ENCODE assay signal across 21 cellular contexts in the genomic region with DNA sequence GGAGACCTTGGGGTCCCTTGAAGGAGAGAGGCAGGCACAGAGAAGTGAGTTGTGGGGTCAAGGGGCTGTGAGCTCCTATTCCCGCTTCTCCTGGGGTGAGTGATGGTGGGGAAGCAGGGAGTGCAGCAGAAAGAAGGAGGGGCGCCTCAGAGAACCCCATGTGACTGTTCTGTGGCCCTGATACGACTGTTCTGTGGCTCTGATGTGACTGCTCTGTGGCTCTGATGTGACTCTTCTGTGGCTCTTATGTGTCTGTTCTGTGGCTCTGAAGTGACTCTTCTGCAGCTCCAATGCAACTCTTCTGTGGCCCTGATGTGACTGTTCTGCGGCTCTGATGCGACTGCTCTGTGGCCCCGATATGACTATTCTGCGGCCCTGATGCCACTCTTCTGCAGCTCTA. TPM values are rescaled to one million over a fixed set of nuclear protein-coding genes. Genes with fewer than 3 reads are reported as not detected.
DNase-seq lines count a peak whose midpoint lies in the region; ATAC-seq, FAIRE-seq and TF ChIP-seq lines count a peak whose summit lies in the region.
"Had no signal": no experiment of that assay in that cellular context is flagged by ENCODE, and none has a peak within 500 bp of the region (broad histone marks: within the 10 kb centered on the region; RNA-seq: fewer than 3 reads in every experiment).

No MANE protein-coding gene starts in this region.

- H3K79me2 ChIP-seq in mammary epithelial cell (ENCODE audit: insufficient read depth, low read length), result no peaks in the 10 kb centered on the region

- no peak for TF ChIP-seq POLR2A in Peyer's patch (IDR thresholded peaks at IDR 0.05)

- H3K9me3 ChIP-seq in Peyer's patch (no peaks in the 10 kb centered on the region), mammary epithelial cell (replicated peaks; ENCODE audit: insufficient read depth, low read length) (no peaks in the 10 kb centered on the region), thymus (ENCODE audit: control insufficient read depth) (no peaks in the 10 kb centered on the region), small intestine (ENCODE audit: control insufficient read depth, low read depth) (no peaks in the 10 kb centered on the region)
- H3K9me3 ChIP-seq: MG63, vagina had no signal

- H3K36me3 Mint-ChIP-seq in naive thymus-derived CD8-positive, alpha-beta T cell, result no peaks in the 10 kb centered on the region
- H3K36me3 Mint-ChIP-seq: CD8-positive, alpha-beta T cell had no signal

- H3K4me3 ChIP-seq in Peyer's patch (no peak overlapping the region), mammary epithelial cell (replicated peaks in 1 of 3; ENCODE audit: insufficient read depth in 1 of 3, low read depth in 2 of 3, low read length in 3 of 3) (no peak overlapping the region), thymus (ENCODE audit: low read length) (no peak overlapping the region), small intestine (ENCODE audit: low read depth in 1 of 2, low read length in 2 of 2) (no peak overlapping the region)
- H3K4me3 ChIP-seq: MG63, vagina had no signal

- H3K4me1 ChIP-seq in Peyer's patch (no peaks in the 10 kb centered on the region), mammary epithelial cell (ENCODE audit: insufficient read depth, low read length) (peaks cover 23% of the 10 kb centered on the region), thymus (ENCODE audit: control insufficient read depth, insufficient read depth, low read length) (peaks cover 16% of the 10 kb centered on the region), small intestine (ENCODE audit: control insufficient read depth in 2 of 2, insufficient read depth in 1 of 2, low read depth in 1 of 2, low read length in 1 of 2) (peaks cover 0 to 2% of the 10 kb centered on the region in 2 donors)

- H3K27me3 ChIP-seq in Peyer's patch (no peaks in the 10 kb centered on the region), mammary epithelial cell (ENCODE audit: insufficient read depth, low read length) (no peaks in the 10 kb centered on the region), thymus (ENCODE audit: control insufficient read depth, insufficient read depth) (no peaks in the 10 kb centered on the region), small intestine (ENCODE audit: control insufficient read depth in 2 of 2, insufficient read depth in 2 of 2, low read length in 2 of 2) (no peaks in the 10 kb centered on the region)
- H3K27me3 ChIP-seq: MG63, vagina had no signal

- peaks cover 5 to 25% (median 16%) of the 10 kb centered on the region in 4 donors for H3K4me1 Mint-ChIP-seq in naive thymus-derived CD8-positive, alpha-beta T cell

- peak overlapping the region; percentile 47 for H3K9ac ChIP-seq in mammary epithelial cell (ENCODE audit: insufficient read depth, low read length)

- CTCF ChIA-PET in mammary epithelial cell (lab: Charles Lee; ENCODE audit: low non-redundant PET), result interaction anchor here (0.6 kb wide), 1 partner anchor 66 kb away, joined by 3 read pairs; no protein-coding TSS in a partner anchor

- POLR2A ChIA-PET in naive thymus-derived CD8-positive, alpha-beta T cell (lab: Charles Lee), result interaction anchor here (0.7 kb wide), 1 partner anchor 8 kb away, joined by 3 read pairs; no protein-coding TSS in a partner anchor

- no peak for DNase-seq in Peyer's patch
- DNase-seq in mammary epithelial cell, result no peak
- DNase-seq in naive thymus-derived CD8-positive, alpha-beta T cell, result peak in 1 of 10 donors; percentile 27
- DNase-seq in NCI-H1105 (lab: John Stamatoyannopoulos, UW), result no peak
- no peak for DNase-seq in small intestine
- DNase-seq in HuH-7.5 (ENCODE audit: low spot score), result no peak
- DNase-seq: activated naive CD4-positive, alpha-beta T cell treated with anti-CD3 and anti-CD28 coated beads, Interleukin-2, amount 50 U/mL, for 16 hours; activated T-cell treated with anti-CD3 and anti-CD28 coated beads, Interleukin-2, amount 50 U/mL, for 72 hours; CD8-positive, alpha-beta T cell; GDM1; NCI-H1694; occipital lobe; substantia nigra had no signal

- peak overlapping the region in 3 of 4 donors; percentile 27 to 67 (median 49) for H3K27ac ChIP-seq in Peyer's patch
- peak overlapping the region; percentile 89 for H3K27ac ChIP-seq in mammary epithelial cell (ENCODE audit: insufficient read depth, low read depth, low read length)
- H3K27ac ChIP-seq in thymus (ENCODE audit: low read depth), result peak overlapping the region; percentile 25
- H3K27ac ChIP-seq in small intestine (ENCODE audit: low read depth in 1 of 2, low read length in 1 of 2), result peak overlapping the region in 1 of 2 donors; percentile 78
- H3K27ac ChIP-seq: vagina had no signal

- no peaks in the 10 kb centered on the region for H4K20me1 ChIP-seq in mammary epithelial cell (ENCODE audit: insufficient read depth, low read length)

- H2AFZ ChIP-seq in mammary epithelial cell (ENCODE audit: low read depth, low read length), result peak overlapping the region; percentile 23

- TF ChIP-seq CTCF in Peyer's patch (IDR thresholded peaks at IDR 0.05), result no peak
- TF ChIP-seq CTCF in mammary epithelial cell (conservative IDR thresholded peaks at IDR 0.05 in 1 of 2, IDR thresholded peaks at IDR 0.05 in 1 of 2; ENCODE audit: extremely low read depth in 1 of 2, insufficient read depth in 1 of 2, low read depth in 1 of 2, low read length in 2 of 2), result no peak

- in situ Hi-C loops in mammary epithelial cell (cut with MboI; ENCODE audit: low sequenced_read_pairs in 2 of 2), result no loop called here

- H3K4me3 Mint-ChIP-seq in naive thymus-derived CD8-positive, alpha-beta T cell, result no peak overlapping the region
- H3K4me3 Mint-ChIP-seq: activated T-cell treated with anti-CD3 and anti-CD28 coated beads, Interleukin-2, amount 50 U/mL, for 72 hours; CD8-positive, alpha-beta T cell had no signal

- peak overlapping the region in 7 of 10 donors; percentile 7 to 81 (median 55) for H3K27ac Mint-ChIP-seq in naive thymus-derived CD8-positive, alpha-beta T cell
- H3K27ac Mint-ChIP-seq: activated T-cell treated with anti-CD3 and anti-CD28 coated beads, Interleukin-2, amount 50 U/mL, for 72 hours; CD8-positive, alpha-beta T cell had no signal

- no peaks in the 10 kb centered on the region for H3K9me3 Mint-ChIP-seq in naive thymus-derived CD8-positive, alpha-beta T cell
- H3K9me3 Mint-ChIP-seq: activated T-cell treated with anti-CD3 and anti-CD28 coated beads, Interleukin-2, amount 50 U/mL, for 72 hours; CD8-positive, alpha-beta T cell had no signal

- no peak for ATAC-seq in naive thymus-derived CD8-positive, alpha-beta T cell
- ATAC-seq: activated T-cell treated with anti-CD3 and anti-CD28 coated beads, Interleukin-2, amount 50 U/mL, for 72 hours; CD8-positive, alpha-beta T cell had no signal

- no peak for FAIRE-seq in small intestine (lab: Jason Lieb, UNC)
- FAIRE-seq: H54, TTC549 had no signal

- H3K36me3 ChIP-seq in Peyer's patch (no peaks in the 10 kb centered on the region), mammary epithelial cell (ENCODE audit: insufficient read depth, low read length) (no peaks in the 10 kb centered on the region), thymus (ENCODE audit: control insufficient read depth, insufficient read depth) (no peaks in the 10 kb centered on the region), small intestine (ENCODE audit: control insufficient read depth in 2 of 2, insufficient read depth in 2 of 2, low read length in 2 of 2) (no peaks in the 10 kb centered on the region)
- H3K36me3 ChIP-seq: MG63, vagina had no signal

- intact Hi-C loops in mammary epithelial cell (cut with micrococcal nuclease), result no loop called here

- no peak overlapping the region for H3K4me2 ChIP-seq in mammary epithelial cell (ENCODE audit: insufficient read depth, low read depth, low read length)

- BruUV-seq in mammary epithelial cell (replicated peaks; lab: Mats Ljungman, UMichigan), result no TSS peak

- WGBS in mammary epithelial cell (ENCODE audit: low coverage, missing lambda C conversion rate), result 95% methylated on average over 6 of the region's 7 CpGs
- WGBS in thymus, result 90% methylated on average over 7 of the region's 7 CpGs
- 90 to 98% (median 94%) methylated on average over 7 of the region's 7 CpGs for WGBS in small intestine, 3 donors

- H3K27me3 Mint-ChIP-seq in naive thymus-derived CD8-positive, alpha-beta T cell, result no peaks in the 10 kb centered on the region

- dilution Hi-C loops in mammary epithelial cell (cut with HindIII; ENCODE audit: low sequenced_read_pairs), result loop anchor here (5.0 kb wide), 1 partner anchor 34 kb away; no protein-coding TSS in a partner anchor

RNA-seq across cellular contexts. Expression of a gene that starts 29.9 kb away (rescaled TPM):
- total RNA-seq in Peyer's patch (under 1 TPM in 3 of 4 donors, not detected in 1; 0.53 to 0.95 (median 0.83) TPM), mammary epithelial cell (under 1 TPM in 1 of 2 donors, not detected in 1; under 0.01 TPM)
- polyA plus RNA-seq in mammary epithelial cell (not detected), thymus (1.4 TPM), small intestine (under 1 TPM in 2 of 3 donors, not detected in 1; 0.43 to 0.67 TPM)
- polyA minus RNA-seq in mammary epithelial cell, result not detected
- 1 to 10 TPM; 2.7 to 3.1 TPM for total RNA-seq in naive thymus-derived CD8-positive, alpha-beta T cell
- polyA plus RNA-seq in naive thymus-derived CD8-positive, alpha-beta T cell, result under 1 TPM; 0.03 to 0.07 (median 0.06) TPM
- total RNA-seq: occipital lobe, right cardiac atrium, Right ventricle myocardium inferior, vagina had no signal
- polyA plus RNA-seq: aorta, right cardiac atrium had no signal

RNA-seq across cellular contexts. Expression of a gene that starts 31.1 kb away (rescaled TPM):
- 10 to 100 TPM in 2 of 4 donors, 1 to 10 TPM in 2; 6.1 to 20.4 (median 14.1) TPM for total RNA-seq in Peyer's patch
- 10 to 100 TPM; 16.3 to 22.4 TPM for total RNA-seq in mammary epithelial cell
- 6.7 TPM for polyA plus RNA-seq in mammary epithelial cell
- 11.0 TPM for polyA minus RNA-seq in mammary epithelial cell
- 10 to 100 TPM; 29.4 to 33.3 TPM for total RNA-seq in naive thymus-derived CD8-positive, alpha-beta T cell
- polyA plus RNA-seq in naive thymus-derived CD8-positive, alpha-beta T cell, result 1 to 10 TPM; 4.2 to 6.3 (median 4.7) TPM
- 7.9 TPM for polyA plus RNA-seq in thymus
- 1 to 10 TPM; 1.4 to 3.0 (median 1.8) TPM for polyA plus RNA-seq in small intestine
